Comparison of ENCODE assay signal across 18 cellular contexts in genomic region chr11:68200639-68201038, GRCh38. TPM values are rescaled to one million over a fixed set of nuclear protein-coding genes. Genes with fewer than 3 reads are reported as not detected.
A peak's percentile ranks its signal among the peaks of the same experiment; 100 is the strongest.
DNase-seq lines count a peak whose midpoint lies in the region; ATAC-seq and TF ChIP-seq lines count a peak whose summit lies in the region.
"Had no signal": no experiment of that assay in that cellular context is flagged by ENCODE, and none has a peak within 500 bp of the region (broad histone marks: within the 10 kb centered on the region; RNA-seq: fewer than 3 reads in every experiment).

No MANE protein-coding gene starts in this region.

- no peak overlapping the region for H3K4me3 Mint-ChIP-seq in activated T-cell treated with anti-CD3 and anti-CD28 coated beads, Interleukin-2, amount 50 U/mL, for 24 hours
- H3K4me3 Mint-ChIP-seq in activated CD8-positive, alpha-beta memory T cell treated with anti-CD3 and anti-CD28 coated beads, Interleukin-2, amount 10 ng/mL, durations not matched to agents 7 days and 5 days, result no peak overlapping the region

- H3K27me3 Mint-ChIP-seq in activated T-cell treated with anti-CD3 and anti-CD28 coated beads, Interleukin-2, amount 50 U/mL, for 24 hours, result no peaks in the 10 kb centered on the region
- no peaks in the 10 kb centered on the region for H3K27me3 Mint-ChIP-seq in activated CD8-positive, alpha-beta memory T cell treated with anti-CD3 and anti-CD28 coated beads, Interleukin-2, amount 10 ng/mL, durations not matched to agents 7 days and 5 days
- H3K27me3 Mint-ChIP-seq: naive B cell had no signal

- TF ChIP-seq CTCF in fibroblast of pulmonary artery (IDR thresholded peaks at IDR 0.05; ENCODE audit: low read length, missing control alignments), result no peak

- no peak for ATAC-seq in activated CD8-positive, alpha-beta memory T cell treated with anti-CD3 and anti-CD28 coated beads, Interleukin-2, amount 10 ng/mL, durations not matched to agents 7 days and 5 days
- no peak for ATAC-seq in GM19328 (IDR thresholded peaks at IDR 0.05; ENCODE audit: unreplicated experiment)

- no peak overlapping the region for H3K4me2 ChIP-seq in skeletal muscle satellite cell (ENCODE audit: low read length)

- H3K36me3 Mint-ChIP-seq in activated T-cell treated with anti-CD3 and anti-CD28 coated beads, Interleukin-2, amount 50 U/mL, for 24 hours (ENCODE audit: low read depth), result no peaks in the 10 kb centered on the region
- H3K36me3 Mint-ChIP-seq in activated CD8-positive, alpha-beta memory T cell treated with anti-CD3 and anti-CD28 coated beads, Interleukin-2, amount 10 ng/mL, durations not matched to agents 7 days and 5 days, result no peaks in the 10 kb centered on the region

- no peaks in the 10 kb centered on the region for H3K27me3 ChIP-seq in skeletal muscle satellite cell (ENCODE audit: control insufficient read depth, insufficient read depth, low read length)

- peaks cover 8% of the 10 kb centered on the region for H3K4me1 ChIP-seq in skeletal muscle satellite cell (ENCODE audit: control insufficient read depth, insufficient read depth, low read length)
- H3K4me1 ChIP-seq: HAP-1 had no signal

- H3K9me3 ChIP-seq in SK-N-MC (ENCODE audit: low read depth, low read length), result no peaks in the 10 kb centered on the region
- no peaks in the 10 kb centered on the region for H3K9me3 ChIP-seq in skeletal muscle satellite cell (replicated peaks; ENCODE audit: low read length)
- H3K9me3 ChIP-seq: HAP-1, thoracic aorta had no signal

- H3K36me3 ChIP-seq in SK-N-MC (ENCODE audit: insufficient read depth, low read length) (no peaks in the 10 kb centered on the region), skeletal muscle satellite cell (ENCODE audit: insufficient read depth, low read length) (no peaks in the 10 kb centered on the region)
- H3K36me3 ChIP-seq: HAP-1, thoracic aorta had no signal

- peak overlapping the region; percentile 20; the same call in 1 of the 2 replicates for H3K27ac ChIP-seq in SK-N-MC
- H3K27ac ChIP-seq: skin epidermis, thoracic aorta had no signal

- CTCF ChIA-PET in activated CD8-positive, alpha-beta memory T cell treated with anti-CD3 and anti-CD28 coated beads, Interleukin-2, amount 10 ng/mL, durations not matched to agents 7 days and 5 days (lab: Charles Lee), result no interaction called here

- H3K4me3 ChIP-seq in SK-N-MC, result no peak overlapping the region
- H3K4me3 ChIP-seq in fibroblast of pulmonary artery (replicated peaks; ENCODE audit: low read depth, low read length), result no peak overlapping the region
- H3K4me3 ChIP-seq in skeletal muscle satellite cell (ENCODE audit: low read length), result no peak overlapping the region
- H3K4me3 ChIP-seq: HAP-1, skin epidermis, thoracic aorta had no signal

- no peaks in the 10 kb centered on the region for H3K9me3 Mint-ChIP-seq in activated T-cell treated with anti-CD3 and anti-CD28 coated beads, Interleukin-2, amount 50 U/mL, for 24 hours
- H3K9me3 Mint-ChIP-seq in activated CD8-positive, alpha-beta memory T cell treated with anti-CD3 and anti-CD28 coated beads, Interleukin-2, amount 10 ng/mL, durations not matched to agents 7 days and 5 days (ENCODE audit: low read depth), result no peaks in the 10 kb centered on the region
- H3K9me3 Mint-ChIP-seq: naive B cell had no signal

- H3K9ac ChIP-seq in SK-N-MC (ENCODE audit: insufficient read length) (peak overlapping the region; percentile 1), skeletal muscle satellite cell (ENCODE audit: low read depth, low read length) (peak overlapping the region; percentile 11)

- peaks cover 73% of the 10 kb centered on the region for H3K4me1 Mint-ChIP-seq in activated T-cell treated with anti-CD3 and anti-CD28 coated beads, Interleukin-2, amount 50 U/mL, for 24 hours (ENCODE audit: low read depth)
- H3K4me1 Mint-ChIP-seq in activated CD8-positive, alpha-beta memory T cell treated with anti-CD3 and anti-CD28 coated beads, Interleukin-2, amount 10 ng/mL, durations not matched to agents 7 days and 5 days, result peaks cover 8% of the 10 kb centered on the region

- no peak for DNase-seq in activated T-cell treated with anti-CD3 and anti-CD28 coated beads, Interleukin-2, amount 50 U/mL, for 24 hours
- DNase-seq in activated T-cell treated with anti-CD3 and anti-CD28 coated beads, Interleukin-2, amount 50 U/mL, for 1 hour, result no peak
- DNase-seq in SK-N-MC (ENCODE audit: low read depth, low spot score), result no peak
- DNase-seq in fibroblast of pulmonary artery (ENCODE audit: low read depth), result peak; percentile 77
- no peak for DNase-seq in activated CD8-positive, alpha-beta memory T cell treated with anti-CD3 and anti-CD28 coated beads, Interleukin-2, amount 10 ng/mL, durations not matched to agents 7 days and 5 days
- DNase-seq in Ammon's horn (ENCODE audit: low spot score), result no peak
- DNase-seq: 8988T; activated CD4-positive, alpha-beta T cell treated with anti-CD3 and anti-CD28 coated beads, Interleukin-2, amount 50 U/mL, for 1 hour; foreskin melanocyte; islet precursor cell; naive B cell; NCI-H1105; NCI-H510A had no signal

- peak overlapping the region; percentile 33 for H3K27ac Mint-ChIP-seq in activated T-cell treated with anti-CD3 and anti-CD28 coated beads, Interleukin-2, amount 50 U/mL, for 24 hours
- H3K27ac Mint-ChIP-seq in activated CD8-positive, alpha-beta memory T cell treated with anti-CD3 and anti-CD28 coated beads, Interleukin-2, amount 10 ng/mL, durations not matched to agents 7 days and 5 days, result no peak overlapping the region

RNA-seq across cellular contexts. Expression of gene KMT5B, which starts 12.5 kb away (rescaled TPM):
- 14.6 and 17.0 TPM in 2 replicates for total RNA-seq in skeletal muscle satellite cell (2012; rRNA removed)
- 10 to 100 TPM; 15.1 to 20.3 TPM for total RNA-seq in activated CD8-positive, alpha-beta memory T cell treated with anti-CD3 and anti-CD28 coated beads, Interleukin-2, amount 10 ng/mL, durations not matched to agents 7 days and 5 days
